8 cellular contexts compared by ENCODE assay signal in the genomic region with DNA sequence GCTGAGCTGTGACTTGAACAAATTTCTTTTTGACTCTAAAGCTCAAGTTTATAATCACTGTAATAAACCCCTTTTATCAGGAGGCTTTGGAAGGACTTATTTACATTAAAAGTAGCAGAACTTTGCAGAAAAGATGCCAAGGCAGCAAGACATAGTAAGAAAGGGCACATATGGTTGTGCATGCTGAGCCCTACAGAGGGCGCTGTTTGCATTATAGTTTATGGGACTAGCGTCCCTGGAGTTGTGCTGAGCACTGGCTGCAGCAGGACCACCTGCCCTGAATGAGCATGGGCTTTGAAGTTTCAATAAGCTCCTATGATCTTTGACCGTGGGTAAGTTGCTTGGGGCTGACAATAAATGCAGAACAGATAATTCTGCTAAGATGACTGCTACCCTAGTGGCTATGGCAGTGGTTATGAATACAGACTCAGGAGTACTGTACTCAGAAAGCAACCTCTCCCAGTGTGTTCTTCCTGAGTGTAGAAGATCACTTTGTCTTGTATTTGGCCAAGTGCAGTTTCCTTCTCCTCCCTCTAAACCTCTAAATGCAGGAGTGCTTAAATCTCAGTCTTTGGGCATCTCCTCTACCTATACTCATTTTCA. TPM values are rescaled to one million over a fixed set of nuclear protein-coding genes. Genes with fewer than 3 reads are reported as not detected.
DNase-seq lines count a peak whose midpoint lies in the region; ATAC-seq and TF ChIP-seq lines count a peak whose summit lies in the region.
"Had no signal": no experiment of that assay in that cellular context is flagged by ENCODE, and none has a peak within 500 bp of the region (broad histone marks: within the 10 kb centered on the region; RNA-seq: fewer than 3 reads in every experiment).

No MANE protein-coding gene starts in this region.

- CTCF ChIA-PET in HEK293T (lab: Yijun Ruan, JAX) = interaction anchor here (0.6 to 2.3 kb wide), 15 partner anchors 8 to 247 kb away, joined by 3 to 12 read pairs (median 5); no protein-coding TSS in a partner anchor

- no peak overlapping the region for H3K4me3 Mint-ChIP-seq in T-helper 17 cell

- H3K9me3 ChIP-seq in T-helper 17 cell (ENCODE audit: control insufficient read depth, low read length, poor library complexity, severe bottlenecking) = no peaks in the 10 kb centered on the region
- H3K9me3 ChIP-seq: thoracic aorta had no signal

- DNase-seq in GM06990 (ENCODE audit: extremely low read depth, insufficient read length) = no peak
- DNase-seq in HEK293T (ENCODE audit: extremely low spot score) = peak; percentile 79
- DNase-seq in T-helper 17 cell = no peak
- DNase-seq in iPS DF 4.7 (ENCODE audit: extremely low read depth, low spot score) = peak; percentile 30
- DNase-seq in GM19240 (ENCODE audit: insufficient read length, low spot score) = no peak

- H3K4me1 Mint-ChIP-seq in T-helper 17 cell = peaks cover 8% of the 10 kb centered on the region

- POLR2A ChIA-PET in HEK293T (lab: Yijun Ruan, JAX) = no interaction called here

- H3K27ac Mint-ChIP-seq in T-helper 17 cell = no peak overlapping the region

- H3K4me3 ChIP-seq in GM06990 (replicated peaks; ENCODE audit: low read depth, low read length) = no peak overlapping the region
- H3K4me3 ChIP-seq: thoracic aorta had no signal

- no peaks in the 10 kb centered on the region; the same call in none of the 2 replicates for H3K27me3 ChIP-seq in GM06990 (replicated peaks; ENCODE audit: control insufficient read depth, insufficient read depth, low read length)

- peak; percentile 59 for TF ChIP-seq CTCF in GM06990 (IDR thresholded peaks at IDR 0.05; ENCODE audit: insufficient read depth, low read length, poor library complexity, severe bottlenecking)

- ATAC-seq in T-helper 17 cell (peak; percentile 49), GM18517 (IDR thresholded peaks at IDR 0.05; ENCODE audit: unreplicated experiment) (no peak), HG03457 (IDR thresholded peaks at IDR 0.05; ENCODE audit: unreplicated experiment) (no peak)

- H3K36me3 Mint-ChIP-seq in T-helper 17 cell (ENCODE audit: low read depth) = peaks cover 4% of the 10 kb centered on the region

- no peaks in the 10 kb centered on the region for H3K36me3 ChIP-seq in GM06990 (ENCODE audit: control insufficient read depth, insufficient read depth, low read length)
- H3K36me3 ChIP-seq: thoracic aorta had no signal

- H3K27me3 Mint-ChIP-seq in T-helper 17 cell = peaks cover 32% of the 10 kb centered on the region

TF ChIP-seq in HEK293T, 16 proteins besides CTCF, POLR2A, EP300 and RAD21:
- TF ChIP-seq HDGF (IDR thresholded peaks at IDR 0.05; ENCODE audit: borderline replicate concordance) (no peak), SUZ12 (IDR thresholded peaks at IDR 0.05) (no peak)

RNA-seq across cellular contexts. Expression of gene USP1, which starts 45.4 kb away (rescaled TPM):
- 10 to 100 TPM; 28.3 to 29.3 TPM for total RNA-seq in T-helper 17 cell

Comparison
In these comparisons a context has a peak if more than half of its experiments do, and no peak if none do; other contexts are left out.
1. DNase-seq: peak in HEK293T (single experiment) and iPS DF 4.7 (single experiment); none in GM06990 (single experiment), T-helper 17 cell (0 of 3) and GM19240 (single experiment).